ENCODE assay signal across 14 cellular contexts in the genomic region with DNA sequence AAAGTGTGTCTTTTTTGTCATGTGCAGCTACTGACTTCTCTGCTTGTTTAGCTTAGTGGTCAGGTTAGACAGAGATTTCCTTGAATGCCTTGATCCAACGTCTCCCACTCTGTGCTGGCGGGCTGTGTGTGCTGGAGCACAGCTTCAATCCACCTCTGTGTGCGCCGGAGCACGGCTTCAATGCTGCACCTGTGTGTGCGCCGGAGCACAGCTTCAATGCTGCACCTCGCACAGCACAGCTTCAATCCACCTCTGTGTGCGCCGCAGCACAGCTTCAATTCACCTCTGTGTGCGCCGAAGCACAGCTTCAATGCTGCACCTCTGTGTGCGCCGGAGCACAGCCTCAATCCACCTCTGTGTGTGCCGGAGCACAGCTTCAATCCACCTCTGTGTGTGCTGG.
"Had no signal": no experiment of that assay in that cellular context is flagged by ENCODE, and none has a peak within 500 bp of the region (broad histone marks: within the 10 kb centered on the region; RNA-seq: fewer than 3 reads in every experiment).

No MANE protein-coding gene starts in this region.

- H3K4me3 Mint-ChIP-seq: activated CD4-positive, alpha-beta T cell treated with anti-CD3 and anti-CD28 coated beads, Interleukin-2, amount 10 ng/mL, durations not matched to agents 24 days and 14 days; activated CD8-positive, alpha-beta T cell treated with anti-CD3 and anti-CD28 coated beads, Interleukin-2, amount 10 ng/mL, durations not matched to agents 7 days and 5 days; naive thymus-derived CD8-positive, alpha-beta T cell; T-helper 1 cell treated with Interleukin-12 subunit alpha and Interleukin-12 subunit beta and Interleukin-4 antibody, amounts not matched to agents 30 μg/mL and 1 μg/mL, for 36 hours had no signal

- DNase-seq: activated CD4-positive, alpha-beta T cell treated with anti-CD3 and anti-CD28 coated beads, Interleukin-2, amount 10 ng/mL, durations not matched to agents 24 days and 14 days; activated CD8-positive, alpha-beta memory T cell treated with anti-CD3 and anti-CD28 coated beads, Interleukin-2, amount 50 U/mL, for 4 hours; activated CD8-positive, alpha-beta T cell treated with anti-CD3 and anti-CD28 coated beads, Interleukin-2, amount 10 ng/mL, durations not matched to agents 7 days and 5 days; activated naive CD4-positive, alpha-beta T cell; mesenchymal stem cell; naive thymus-derived CD8-positive, alpha-beta T cell; small intestine; stomach had no signal

- H3K27ac Mint-ChIP-seq: activated CD4-positive, alpha-beta T cell treated with anti-CD3 and anti-CD28 coated beads, Interleukin-2, amount 10 ng/mL, durations not matched to agents 24 days and 14 days; activated CD8-positive, alpha-beta T cell treated with anti-CD3 and anti-CD28 coated beads, Interleukin-2, amount 10 ng/mL, durations not matched to agents 7 days and 5 days; naive thymus-derived CD8-positive, alpha-beta T cell; T-helper 1 cell treated with Interleukin-12 subunit alpha and Interleukin-12 subunit beta and Interleukin-4 antibody, amounts not matched to agents 30 μg/mL and 1 μg/mL, for 36 hours had no signal

- H3K9me3 Mint-ChIP-seq: activated CD4-positive, alpha-beta T cell treated with anti-CD3 and anti-CD28 coated beads, Interleukin-2, amount 10 ng/mL, durations not matched to agents 24 days and 14 days; T-helper 1 cell treated with Interleukin-12 subunit alpha and Interleukin-12 subunit beta and Interleukin-4 antibody, amounts not matched to agents 30 μg/mL and 1 μg/mL, for 36 hours had no signal

- H3K4me1 ChIP-seq: ascending aorta, stomach had no signal

- ATAC-seq: activated CD8-positive, alpha-beta T cell treated with anti-CD3 and anti-CD28 coated beads, Interleukin-2, amount 10 ng/mL, durations not matched to agents 7 days and 5 days; esophagus mucosa; left lobe of liver; naive thymus-derived CD8-positive, alpha-beta T cell had no signal

- H3K27ac ChIP-seq: ascending aorta, stomach, thoracic aorta had no signal

- H3K9me3 ChIP-seq: ascending aorta, stomach, thoracic aorta had no signal

- H3K4me1 Mint-ChIP-seq: activated CD4-positive, alpha-beta T cell treated with anti-CD3 and anti-CD28 coated beads, Interleukin-2, amount 10 ng/mL, durations not matched to agents 24 days and 14 days had no signal

- H3K36me3 ChIP-seq: ascending aorta, stomach, thoracic aorta had no signal

- FAIRE-seq: small intestine, urothelium cell line had no signal

- H3K27me3 ChIP-seq: ascending aorta had no signal

- H3K4me3 ChIP-seq: ascending aorta, stomach, thoracic aorta had no signal
